Comparison of ENCODE assay signal across 16 cellular contexts in the genomic region with DNA sequence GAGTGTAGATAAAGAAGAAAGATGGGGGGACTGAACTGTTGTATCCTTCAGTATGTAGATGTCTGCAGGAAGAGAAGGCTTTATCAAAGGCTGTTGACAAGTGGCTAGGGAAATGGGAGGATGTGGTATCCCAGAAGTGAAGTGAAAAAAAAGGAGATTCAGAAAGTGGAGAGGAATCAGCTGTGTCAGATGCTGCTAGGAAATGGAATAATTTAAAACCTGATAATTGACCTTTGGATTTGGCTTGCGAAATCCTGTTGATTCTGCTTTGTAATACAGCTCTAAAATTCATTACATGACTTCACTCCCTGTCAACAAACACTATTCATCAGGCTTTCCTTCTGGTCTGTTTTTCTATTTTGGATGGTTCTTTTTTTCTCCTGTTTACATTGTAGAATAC. TPM values are rescaled to one million over a fixed set of nuclear protein-coding genes. Genes with fewer than 3 reads are reported as not detected.
DNase-seq lines count a peak whose midpoint lies in the region; ATAC-seq and TF ChIP-seq lines count a peak whose summit lies in the region.
"Had no signal": no experiment of that assay in that cellular context is flagged by ENCODE, and none has a peak within 500 bp of the region (broad histone marks: within the 10 kb centered on the region; RNA-seq: fewer than 3 reads in every experiment).

No MANE protein-coding gene starts in this region.

- H3K36me3 ChIP-seq in left ventricle myocardium inferior: peaks cover 6% of the 10 kb centered on the region
- H3K36me3 ChIP-seq in left lung: peaks cover 0 to 3% of the 10 kb centered on the region in 2 donors

- no peaks in the 10 kb centered on the region for H3K9me3 ChIP-seq in left ventricle myocardium inferior (replicated peaks)
- no peaks in the 10 kb centered on the region for H3K9me3 ChIP-seq in left lung
- H3K9me3 ChIP-seq: esophagus squamous epithelium, suprapubic skin had no signal

- H3K4me1 ChIP-seq in left ventricle myocardium inferior (peaks cover 79% of the 10 kb centered on the region), left lung (peaks cover 0 to 11% of the 10 kb centered on the region in 2 donors)

- no peak for TF ChIP-seq CTCF in left ventricle myocardium inferior (IDR thresholded peaks at IDR 0.05; ENCODE audit: borderline replicate concordance)
- TF ChIP-seq CTCF in choroid plexus epithelial cell (conservative IDR thresholded peaks at IDR 0.05; ENCODE audit: low read depth, low read length): no peak
- TF ChIP-seq CTCF in left lung (IDR thresholded peaks at IDR 0.05): no peak
- TF ChIP-seq CTCF in GM13977 (IDR thresholded peaks at IDR 0.05; ENCODE audit: extremely low read depth, insufficient read depth, missing control alignments): no peak

- H3K27ac ChIP-seq in left ventricle myocardium inferior (replicated peaks) (no peak overlapping the region), left lung (no peak overlapping the region)
- H3K27ac ChIP-seq: esophagus squamous epithelium, RWPE1, suprapubic skin had no signal

- intact Hi-C loops in left cardiac atrium (cut with DNase I): no loop called here
- intact Hi-C loops in left ventricle myocardium inferior (cut with micrococcal nuclease): no loop called here
- intact Hi-C loops in left lung (cut with DNase I): no loop called here

- in situ Hi-C loops in GM13977 (cut with MboI; ENCODE audit: low pct_unique_long_range_greater_than_20kb, low sequenced_read_pairs, unreplicated experiment): no loop called here

- H3K27me3 ChIP-seq in left ventricle myocardium inferior (ENCODE audit: low read depth): no peaks in the 10 kb centered on the region
- H3K27me3 ChIP-seq in left lung: no peaks in the 10 kb centered on the region
- H3K27me3 ChIP-seq: esophagus squamous epithelium, suprapubic skin had no signal

- H3K4me3 ChIP-seq in left ventricle myocardium inferior (no peak overlapping the region), choroid plexus epithelial cell (ENCODE audit: low read depth, low read length) (no peak overlapping the region), left lung (no peak overlapping the region)
- H3K4me3 ChIP-seq: esophagus squamous epithelium, suprapubic skin had no signal

- no peak for DNase-seq in left cardiac atrium
- no peak for DNase-seq in left ventricle myocardium inferior
- peak; percentile 31 for DNase-seq in choroid plexus epithelial cell (ENCODE audit: low read depth)
- no peak for DNase-seq in left lung
- no peak for DNase-seq in DMS79 (lab: John Stamatoyannopoulos, UW)
- no peak for DNase-seq in central memory CD4-positive, alpha-beta T cell
- DNase-seq in NCI-H187 treated with DMSO at 0.1 percent for 48 hours (lab: John Stamatoyannopoulos, UW): no peak
- DNase-seq in GM13977 (ENCODE audit: low spot score): no peak
- DNase-seq: activated CD4-positive, alpha-beta T cell treated with anti-CD3 and anti-CD28 coated beads, Interleukin-2, amount 10 ng/mL, durations not matched to agents 24 days and 14 days; activated naive CD8-positive, alpha-beta T cell treated with anti-CD3 and anti-CD28 coated beads, Interleukin-2, amount 50 U/mL, for 24 hours; activated T-cell treated with anti-CD3 and anti-CD28 coated beads, Interleukin-2, amount 50 U/mL, for 24 hours; esophagus squamous epithelium; NCI-H1092; NCI-H446 had no signal

- peak; percentile 27 to 67 for ATAC-seq in left cardiac atrium
- peak; percentile 41 for ATAC-seq in left lung
- ATAC-seq: activated naive CD8-positive, alpha-beta T cell treated with anti-CD3 and anti-CD28 coated beads, Interleukin-2, amount 50 U/mL, for 24 hours had no signal

RNA-seq across cellular contexts. Expression of a gene that starts 41.7 kb away (rescaled TPM):
- 10 to 100 TPM; 30.8 to 35.3 TPM for total RNA-seq in left cardiac atrium
- total RNA-seq in left ventricle myocardium inferior: 32.0 TPM
- total RNA-seq in left lung: 10 to 100 TPM; 44.5 to 46.0 TPM
